ENCODE assay signal across 12 cellular contexts in the genomic region with DNA sequence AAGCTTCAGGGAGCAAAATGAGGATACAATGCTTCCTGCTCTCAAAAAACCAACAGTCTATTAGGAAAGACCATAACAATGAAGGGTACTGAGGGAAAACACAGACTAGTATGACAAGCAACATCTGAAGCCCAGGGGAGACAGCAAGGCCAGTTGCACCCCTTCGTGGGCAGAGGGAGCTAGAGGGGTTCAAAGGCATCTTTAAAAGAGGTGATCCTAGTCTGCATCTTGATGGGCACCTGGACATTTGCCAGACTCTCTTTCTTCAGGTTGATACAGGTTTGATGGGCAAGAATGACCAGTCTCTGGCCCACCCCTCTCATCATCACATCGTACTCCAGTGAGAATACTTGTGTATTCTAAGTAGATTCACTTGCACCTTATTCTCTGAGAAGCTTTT.
DNase-seq lines count a peak whose midpoint lies in the region; ATAC-seq, FAIRE-seq and TF ChIP-seq lines count a peak whose summit lies in the region.
"Had no signal": no experiment of that assay in that cellular context is flagged by ENCODE, and none has a peak within 500 bp of the region (broad histone marks: within the 10 kb centered on the region; RNA-seq: fewer than 3 reads in every experiment).

No MANE protein-coding gene starts in this region.

- no peak overlapping the region for H3K4me3 ChIP-seq in SK-N-SH (ENCODE audit: low read depth in 2 of 2, low read length in 1 of 2)
- H3K4me3 ChIP-seq in MM.1S (ENCODE audit: low read length) = no peak overlapping the region
- H3K4me3 ChIP-seq in neural progenitor cell = no peak overlapping the region
- H3K4me3 ChIP-seq: sigmoid colon, upper lobe of right lung had no signal

- H3K36me3 Mint-ChIP-seq in activated T-cell treated with anti-CD3 and anti-CD28 coated beads, Interleukin-2, amount 50 U/mL, for 72 hours (ENCODE audit: insufficient read depth in 2 of 2) = no peaks in the 10 kb centered on the region
- H3K36me3 Mint-ChIP-seq in neural progenitor cell = no peaks in the 10 kb centered on the region

- TF ChIP-seq CTCF in SK-N-SH (IDR thresholded peaks at IDR 0.05) (no peak), MM.1S (IDR thresholded peaks at IDR 0.05; ENCODE audit: low read length) (peak; percentile 57), neural progenitor cell (IDR thresholded peaks at IDR 0.05) (peak; percentile 41)

- peak; percentile 24; the same call in 1 of the 2 replicates for TF ChIP-seq RAD21 in SK-N-SH (IDR thresholded peaks at IDR 0.05; ENCODE audit: low read length)

- 47% methylated on average over 2 of the region's 2 CpGs for WGBS in SK-N-SH (ENCODE audit: low lambda C conversion rate)

- H3K27me3 ChIP-seq in SK-N-SH (ENCODE audit: insufficient read depth) (no peaks in the 10 kb centered on the region), MM.1S (replicated peaks; ENCODE audit: insufficient read depth, low read length) (no peaks in the 10 kb centered on the region), neural progenitor cell (no peaks in the 10 kb centered on the region)
- H3K27me3 ChIP-seq: sigmoid colon, upper lobe of right lung had no signal

- H3F3A ChIP-seq in SK-N-SH (replicated peaks; ENCODE audit: insufficient read depth) = no peaks in the 10 kb centered on the region
- H3F3A ChIP-seq in MM.1S (ENCODE audit: insufficient read depth, low read length) = no peaks in the 10 kb centered on the region
- H3F3A ChIP-seq in neural progenitor cell (ENCODE audit: low read depth) = no peaks in the 10 kb centered on the region

- no peak overlapping the region for H3K27ac ChIP-seq in SK-N-SH (ENCODE audit: low read depth in 2 of 2, low read length in 1 of 2)
- no peak overlapping the region for H3K27ac ChIP-seq in MM.1S (ENCODE audit: low read length)
- no peak overlapping the region for H3K27ac ChIP-seq in neural progenitor cell
- H3K27ac ChIP-seq: C4-2B, sigmoid colon, upper lobe of right lung had no signal

- H3K9me3 ChIP-seq in SK-N-SH (no peaks in the 10 kb centered on the region), MM.1S (replicated peaks; ENCODE audit: insufficient read depth, low read length) (no peaks in the 10 kb centered on the region), neural progenitor cell (ENCODE audit: low read depth) (no peaks in the 10 kb centered on the region)
- H3K9me3 ChIP-seq: sigmoid colon, upper lobe of right lung had no signal

- no peak for ATAC-seq in SK-N-SH treated with all-trans-retinoic acid at 6 μM for 48 hours
- peak; percentile 50 to 59 for ATAC-seq in activated T-cell treated with anti-CD3 and anti-CD28 coated beads, Interleukin-2, amount 50 U/mL, for 72 hours (replicated peaks in 1 of 2)
- no peak for ATAC-seq in GM18505 (IDR thresholded peaks at IDR 0.05; ENCODE audit: unreplicated experiment)

- peaks cover 52% of the 10 kb centered on the region for H3K4me1 Mint-ChIP-seq in activated T-cell treated with anti-CD3 and anti-CD28 coated beads, Interleukin-2, amount 50 U/mL, for 72 hours (ENCODE audit: low read depth)
- H3K4me1 Mint-ChIP-seq in neural progenitor cell = peaks cover 8% of the 10 kb centered on the region

- H2AFZ ChIP-seq in SK-N-SH (ENCODE audit: low read depth) (no peak overlapping the region), MM.1S (ENCODE audit: low read length) (no peak overlapping the region), neural progenitor cell (replicated peaks) (no peak overlapping the region)

- H3K9me2 ChIP-seq in SK-N-SH (no peaks in the 10 kb centered on the region), MM.1S (replicated peaks; ENCODE audit: insufficient read depth, low read length) (no peaks in the 10 kb centered on the region)

- TF ChIP-seq POLR2A in GM18505 (IDR thresholded peaks at IDR 0.05; ENCODE audit: borderline replicate concordance, extremely low read depth, insufficient read depth, insufficient read length) = no peak

- H3K79me2 ChIP-seq in SK-N-SH (ENCODE audit: insufficient read depth) (no peaks in the 10 kb centered on the region), MM.1S (ENCODE audit: low read length) (no peaks in the 10 kb centered on the region), neural progenitor cell (ENCODE audit: low read depth) (no peaks in the 10 kb centered on the region)

- H3K27ac Mint-ChIP-seq in activated T-cell treated with anti-CD3 and anti-CD28 coated beads, Interleukin-2, amount 50 U/mL, for 72 hours = peak overlapping the region; percentile 86
- H3K27ac Mint-ChIP-seq in neural progenitor cell = no peak overlapping the region
- H3K27ac Mint-ChIP-seq: HFFc6 had no signal

- H4K20me1 ChIP-seq in SK-N-SH (ENCODE audit: insufficient read depth) (no peaks in the 10 kb centered on the region), MM.1S (ENCODE audit: insufficient read depth, low read length) (no peaks in the 10 kb centered on the region), neural progenitor cell (ENCODE audit: low read depth) (no peaks in the 10 kb centered on the region)

- H3K4me1 ChIP-seq in SK-N-SH (ENCODE audit: control insufficient read depth in 1 of 2, insufficient read depth in 2 of 2, low read depth in 1 of 2, low read length in 1 of 2) = peaks cover 0 to 9% of the 10 kb centered on the region in 2 experiments; a peak in 2 of 4 replicates
- H3K4me1 ChIP-seq in MM.1S (ENCODE audit: low read length) = peaks cover 16% of the 10 kb centered on the region; the same call in 1 of the 2 replicates
- peaks cover 4% of the 10 kb centered on the region for H3K4me1 ChIP-seq in neural progenitor cell
- H3K4me1 ChIP-seq: sigmoid colon had no signal

- no peak for DNase-seq in SK-N-SH
- DNase-seq in MM.1S = peak; percentile 41
- peak; percentile 37 to 39 for DNase-seq in activated T-cell treated with anti-CD3 and anti-CD28 coated beads, Interleukin-2, amount 50 U/mL, for 72 hours
- DNase-seq in neural progenitor cell (ENCODE audit: low spot score) = peak; percentile 18
- no peak for DNase-seq in glomerular visceral epithelial cell (ENCODE audit: extremely low spot score)
- DNase-seq in frontal cortex (ENCODE audit: low spot score in 2 of 2) = no peak
- DNase-seq: HFFc6, sigmoid colon, upper lobe of right lung had no signal

- no peak overlapping the region for H3K9ac ChIP-seq in SK-N-SH
- no peak overlapping the region for H3K9ac ChIP-seq in MM.1S (ENCODE audit: low read length)
- no peak overlapping the region for H3K9ac ChIP-seq in neural progenitor cell

- no peak for FAIRE-seq in frontal cortex (lab: Jason Lieb, UNC)

- H3K9me3 Mint-ChIP-seq in activated T-cell treated with anti-CD3 and anti-CD28 coated beads, Interleukin-2, amount 50 U/mL, for 72 hours = no peaks in the 10 kb centered on the region
- no peaks in the 10 kb centered on the region for H3K9me3 Mint-ChIP-seq in neural progenitor cell
- H3K9me3 Mint-ChIP-seq: HFFc6 had no signal

- H3K4me2 ChIP-seq in SK-N-SH (no peak overlapping the region), MM.1S (ENCODE audit: low read depth, low read length) (no peak overlapping the region), neural progenitor cell (no peak overlapping the region)

- peak overlapping the region in 1 of 2 donors; percentile 81 for H3K4me3 Mint-ChIP-seq in activated T-cell treated with anti-CD3 and anti-CD28 coated beads, Interleukin-2, amount 50 U/mL, for 72 hours
- H3K4me3 Mint-ChIP-seq in neural progenitor cell = no peak overlapping the region
- H3K4me3 Mint-ChIP-seq: HFFc6 had no signal

- H3K36me3 ChIP-seq in SK-N-SH (replicated peaks in 1 of 2; ENCODE audit: control insufficient read depth in 1 of 2, insufficient read depth in 2 of 2, low read length in 1 of 2) (no peaks in the 10 kb centered on the region), MM.1S (replicated peaks; ENCODE audit: insufficient read depth, low read length) (no peaks in the 10 kb centered on the region), neural progenitor cell (no peaks in the 10 kb centered on the region)
- H3K36me3 ChIP-seq: sigmoid colon, upper lobe of right lung had no signal

- POLR2A ChIA-PET in SK-N-SH (lab: Yijun Ruan, JAX) = no interaction called here

- CTCF ChIA-PET in SK-N-SH (lab: Yijun Ruan, JAX) = interaction anchor here (1.0 to 25.0 kb wide), 3 partner anchors 39 to 338 kb away, joined by 3 to 597 read pairs (median 4); a partner anchor contains a TSS

- no peaks in the 10 kb centered on the region for H3K27me3 Mint-ChIP-seq in activated T-cell treated with anti-CD3 and anti-CD28 coated beads, Interleukin-2, amount 50 U/mL, for 72 hours (ENCODE audit: low read depth)
- H3K27me3 Mint-ChIP-seq in neural progenitor cell (ENCODE audit: insufficient read depth, low read depth) = peaks cover 2% of the 10 kb centered on the region

- TF ChIP-seq EP300 in SK-N-SH (IDR thresholded peaks at IDR 0.05; ENCODE audit: borderline replicate concordance in 1 of 2, low read depth in 1 of 2, low read length in 1 of 2) = no peak

TF ChIP-seq in SK-N-SH, 30 proteins besides CTCF, POLR2A, EP300 and RAD21:
- no peak for TF ChIP-seq YY1 (IDR thresholded peaks at IDR 0.05; ENCODE audit: low read depth)
- TF ChIP-seq, protein P1, sequence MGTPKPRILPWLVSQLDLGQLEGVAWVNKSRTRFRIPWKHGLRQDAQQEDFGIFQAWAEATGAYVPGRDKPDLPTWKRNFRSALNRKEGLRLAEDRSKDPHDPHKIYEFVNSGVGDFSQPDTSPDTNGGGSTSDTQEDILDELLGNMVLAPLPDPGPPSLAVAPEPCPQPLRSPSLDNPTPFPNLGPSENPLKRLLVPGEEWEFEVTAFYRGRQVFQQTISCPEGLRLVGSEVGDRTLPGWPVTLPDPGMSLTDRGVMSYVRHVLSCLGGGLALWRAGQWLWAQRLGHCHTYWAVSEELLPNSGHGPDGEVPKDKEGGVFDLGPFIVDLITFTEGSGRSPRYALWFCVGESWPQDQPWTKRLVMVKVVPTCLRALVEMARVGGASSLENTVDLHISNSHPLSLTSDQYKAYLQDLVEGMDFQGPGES (IDR thresholded peaks at IDR 0.05; ENCODE audit: low read depth, low read length) = no peak

TF ChIP-seq in SK-N-SH treated with all-trans-retinoic acid at 6 μM for 48 hours, 23 proteins besides CTCF, POLR2A, EP300 and RAD21 (continues in another document):
- TF ChIP-seq, protein P2, sequence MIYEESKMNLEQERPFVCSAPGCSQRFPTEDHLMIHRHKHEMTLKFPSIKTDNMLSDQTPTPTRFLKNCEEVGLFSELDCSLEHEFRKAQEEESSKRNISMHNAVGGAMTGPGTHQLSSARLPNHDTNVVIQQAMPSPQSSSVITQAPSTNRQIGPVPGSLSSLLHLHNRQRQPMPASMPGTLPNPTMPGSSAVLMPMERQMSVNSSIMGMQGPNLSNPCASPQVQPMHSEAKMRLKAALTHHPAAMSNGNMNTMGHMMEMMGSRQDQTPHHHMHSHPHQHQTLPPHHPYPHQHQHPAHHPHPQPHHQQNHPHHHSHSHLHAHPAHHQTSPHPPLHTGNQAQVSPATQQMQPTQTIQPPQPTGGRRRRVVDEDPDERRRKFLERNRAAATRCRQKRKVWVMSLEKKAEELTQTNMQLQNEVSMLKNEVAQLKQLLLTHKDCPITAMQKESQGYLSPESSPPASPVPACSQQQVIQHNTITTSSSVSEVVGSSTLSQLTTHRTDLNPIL (CRISPR knock-in tag; IDR thresholded peaks at IDR 0.05; ENCODE audit: low read depth) = no peak
- TF ChIP-seq ZNF70 (CRISPR knock-in tag; IDR thresholded peaks at IDR 0.05) (no peak), CSDC2 (CRISPR knock-in tag; IDR thresholded peaks at IDR 0.05) (no peak), ARNTL (CRISPR knock-in tag; IDR thresholded peaks at IDR 0.05; ENCODE audit: borderline replicate concordance, low read depth) (no peak), ZFP3 (CRISPR knock-in tag; IDR thresholded peaks at IDR 0.05) (no peak)

Comparison
In these comparisons a context has a peak if more than half of its experiments do, and no peak if none do; other contexts are left out.
1. DNase-seq: peak in MM.1S (single experiment), activated T-cell treated with anti-CD3 and anti-CD28 coated beads, Interleukin-2, amount 50 U/mL, for 72 hours (2 of 2) and neural progenitor cell (single experiment); none in SK-N-SH (single experiment), glomerular visceral epithelial cell (single experiment) and frontal cortex (0 of 2).
2. ATAC-seq: peak in activated T-cell treated with anti-CD3 and anti-CD28 coated beads, Interleukin-2, amount 50 U/mL, for 72 hours (2 of 2); none in SK-N-SH treated with all-trans-retinoic acid at 6 μM for 48 hours (single experiment) and GM18505 (single experiment).